Comparison of ENCODE assay signal across 21 cellular contexts in genomic region chr17:82910041-82910481, GRCh38.
DNase-seq lines count a peak whose midpoint lies in the region; ATAC-seq, FAIRE-seq and TF ChIP-seq lines count a peak whose summit lies in the region.
"Had no signal": no experiment of that assay in that cellular context is flagged by ENCODE, and none has a peak within 500 bp of the region (broad histone marks: within the 10 kb centered on the region; RNA-seq: fewer than 3 reads in every experiment).

No MANE protein-coding gene starts in this region.

- no peak overlapping the region for H3K4me3 ChIP-seq in A673 (ENCODE audit: low read depth, low read length, poor library complexity, severe bottlenecking)
- H3K4me3 ChIP-seq in CD4-positive, CD25-positive, alpha-beta regulatory T cell (ENCODE audit: low read depth, low read length): no peak overlapping the region
- peak overlapping the region in 2 of 4 donors; percentile 15 to 17 for H3K4me3 ChIP-seq in pancreas
- H3K4me3 ChIP-seq: GM23248, left lung, Peyer's patch, upper lobe of left lung had no signal

- H3K9me3 ChIP-seq in A673 (ENCODE audit: low read depth, low read length, poor library complexity, severe bottlenecking) (no peaks in the 10 kb centered on the region), pancreas (no peaks in the 10 kb centered on the region)
- H3K9me3 ChIP-seq in CD4-positive, CD25-positive, alpha-beta regulatory T cell (ENCODE audit: control insufficient read depth in 2 of 2, low read length in 2 of 2): no peaks in the 10 kb centered on the region
- H3K9me3 ChIP-seq: left lung, Peyer's patch, upper lobe of left lung had no signal

- no peak for ATAC-seq in CD4-positive, CD25-positive, alpha-beta regulatory T cell (ENCODE audit: low read depth in 2 of 2)
- no peak for ATAC-seq in central memory CD8-positive, alpha-beta T cell (replicated peaks; ENCODE audit: extremely low read depth, poor library complexity, severe bottlenecking)
- ATAC-seq in pancreas (peak; percentile 24 to 39 (median 34)), left lobe of liver (no peak)
- ATAC-seq: left lung had no signal

- CTCF ChIA-PET in A673 (lab: Charles Lee): no interaction called here

- DNase-seq in A673 (ENCODE audit: low spot score): no peak
- DNase-seq in CD4-positive, CD25-positive, alpha-beta regulatory T cell: no peak
- DNase-seq in central memory CD8-positive, alpha-beta T cell (ENCODE audit: low spot score in 2 of 2): no peak
- peak; percentile 49 to 70 (median 62) for DNase-seq in pancreas
- no peak for DNase-seq in left lobe of liver (ENCODE audit: low spot score)
- no peak for DNase-seq in NCI-H446 (lab: John Stamatoyannopoulos, UW)
- no peak for DNase-seq in NCI-H82 treated with DMSO at 0.1 percent for 48 hours (lab: John Stamatoyannopoulos, UW; ENCODE audit: unreplicated experiment)
- DNase-seq: DMS 273 treated with DMSO at 0.1 percent for 48 hours, GM23248, HFFc6, IMR-90, mesendoderm, NCI-H1092 treated with DMSO at 0.1 percent for 48 hours, NCI-H187 treated with DMSO at 0.1 percent for 48 hours, NCI-H526 treated with DMSO at 0.1 percent for 48 hours, Peyer's patch, SIG-M5 had no signal

- POLR2A ChIA-PET in A673 (lab: Charles Lee; ENCODE audit: low non-redundant PET): no interaction called here

- BruUV-seq in A673 (replicated peaks; lab: Mats Ljungman, UMichigan): no TSS peak

- H3K4me1 ChIP-seq in A673 (ENCODE audit: insufficient read depth, low read length, poor library complexity, severe bottlenecking): no peaks in the 10 kb centered on the region
- H3K4me1 ChIP-seq in CD4-positive, CD25-positive, alpha-beta regulatory T cell (ENCODE audit: control insufficient read depth, insufficient read depth, low read length, poor library complexity, severe bottlenecking): no peaks in the 10 kb centered on the region
- H3K4me1 ChIP-seq in pancreas: peaks cover 0 to 8% (median 0%) of the 10 kb centered on the region in 3 donors

- peak overlapping the region in 2 of 3 donors; percentile 60 to 62 for H3K27ac Mint-ChIP-seq in CD4-positive, CD25-positive, alpha-beta regulatory T cell
- peak overlapping the region; percentile 35 for H3K27ac Mint-ChIP-seq in central memory CD8-positive, alpha-beta T cell (ENCODE audit: low read depth)
- H3K27ac Mint-ChIP-seq: activated CD4-positive, alpha-beta memory T cell treated with anti-CD3 and anti-CD28 coated beads for 36 hours; HFFc6 had no signal

- H3K27me3 Mint-ChIP-seq in CD4-positive, CD25-positive, alpha-beta regulatory T cell: no peaks in the 10 kb centered on the region
- H3K27me3 Mint-ChIP-seq in central memory CD8-positive, alpha-beta T cell: no peaks in the 10 kb centered on the region
- H3K27me3 Mint-ChIP-seq: activated CD4-positive, alpha-beta memory T cell treated with anti-CD3 and anti-CD28 coated beads for 36 hours; CD4-positive, alpha-beta memory T cell had no signal

- H3K4me1 Mint-ChIP-seq in CD4-positive, CD25-positive, alpha-beta regulatory T cell: peaks cover 0 to 14% (median 1%) of the 10 kb centered on the region in 4 donors
- H3K4me1 Mint-ChIP-seq in central memory CD8-positive, alpha-beta T cell: peaks cover 10% of the 10 kb centered on the region

- H3K36me3 ChIP-seq in A673 (ENCODE audit: insufficient read depth, low read length, poor library complexity, severe bottlenecking) (no peaks in the 10 kb centered on the region), pancreas (no peaks in the 10 kb centered on the region)
- H3K36me3 ChIP-seq in CD4-positive, CD25-positive, alpha-beta regulatory T cell (ENCODE audit: control insufficient read depth, insufficient read depth, low read length): peaks cover 30% of the 10 kb centered on the region

- intact Hi-C loops in A673 (cut with micrococcal nuclease; ENCODE audit: unreplicated experiment) (no loop called here), pancreas (cut with DNase I) (loop anchor here in 1 of 3 donors (10.0 kb wide), 1 partner anchor 125 kb away; no protein-coding TSS in a partner anchor)

- peaks cover 13% of the 10 kb centered on the region for H3K36me3 Mint-ChIP-seq in CD4-positive, CD25-positive, alpha-beta regulatory T cell
- peaks cover 16% of the 10 kb centered on the region for H3K36me3 Mint-ChIP-seq in central memory CD8-positive, alpha-beta T cell (ENCODE audit: insufficient read depth)

- H3K4me3 Mint-ChIP-seq in CD4-positive, CD25-positive, alpha-beta regulatory T cell: no peak overlapping the region
- no peak overlapping the region for H3K4me3 Mint-ChIP-seq in central memory CD8-positive, alpha-beta T cell
- H3K4me3 Mint-ChIP-seq: activated CD4-positive, alpha-beta memory T cell treated with anti-CD3 and anti-CD28 coated beads for 36 hours; CD4-positive, alpha-beta memory T cell; HFFc6 had no signal

- TF ChIP-seq CTCF in A673 (conservative IDR thresholded peaks at IDR 0.05; ENCODE audit: low read depth, low read length) (no peak), pancreas (IDR thresholded peaks at IDR 0.05) (no peak)

- H3K27me3 ChIP-seq in A673 (replicated peaks; ENCODE audit: insufficient read depth, low read depth, low read length, poor library complexity) (no peaks in the 10 kb centered on the region), pancreas (no peaks in the 10 kb centered on the region)
- no peaks in the 10 kb centered on the region for H3K27me3 ChIP-seq in CD4-positive, CD25-positive, alpha-beta regulatory T cell (ENCODE audit: control insufficient read depth, insufficient read depth, low read length)
- H3K27me3 ChIP-seq: left lung, Peyer's patch, upper lobe of left lung had no signal

- WGBS in pancreas, 2 donors: 36 to 46% methylated on average over 12 of the region's 12 CpGs

- FAIRE-seq in pancreas (lab: Jason Lieb, UNC): no peak

- no peaks in the 10 kb centered on the region for H3K9me3 Mint-ChIP-seq in CD4-positive, CD25-positive, alpha-beta regulatory T cell
- H3K9me3 Mint-ChIP-seq in central memory CD8-positive, alpha-beta T cell: no peaks in the 10 kb centered on the region
- H3K9me3 Mint-ChIP-seq: activated CD4-positive, alpha-beta memory T cell treated with anti-CD3 and anti-CD28 coated beads for 36 hours; CD4-positive, alpha-beta memory T cell; HFFc6 had no signal

- peak overlapping the region; percentile 24 for H3K27ac ChIP-seq in A673 (ENCODE audit: low read depth, low read length, poor library complexity, severe bottlenecking)
- H3K27ac ChIP-seq in CD4-positive, CD25-positive, alpha-beta regulatory T cell (ENCODE audit: insufficient read depth, low read length, poor library complexity, severe bottlenecking): no peak overlapping the region
- peak overlapping the region; percentile 80 to 84 (median 84) for H3K27ac ChIP-seq in pancreas
- H3K27ac ChIP-seq: GM23248, left lung, Peyer's patch, upper lobe of left lung had no signal

Comparison
In these comparisons a context has a peak if more than half of its experiments do, and no peak if none do; other contexts are left out.
1. DNase-seq: peak in pancreas (6 of 6); none in A673 (single experiment), CD4-positive, CD25-positive, alpha-beta regulatory T cell (0 of 3), central memory CD8-positive, alpha-beta T cell (0 of 2), left lobe of liver (single experiment), NCI-H446 (0 of 2) and NCI-H82 treated with DMSO at 0.1 percent for 48 hours (single experiment).
2. ATAC-seq: peak in pancreas (4 of 4); none in CD4-positive, CD25-positive, alpha-beta regulatory T cell (0 of 2), central memory CD8-positive, alpha-beta T cell (single experiment) and left lobe of liver (single experiment).